ENCODE assay signal across 1 cellular context in the genomic region with DNA sequence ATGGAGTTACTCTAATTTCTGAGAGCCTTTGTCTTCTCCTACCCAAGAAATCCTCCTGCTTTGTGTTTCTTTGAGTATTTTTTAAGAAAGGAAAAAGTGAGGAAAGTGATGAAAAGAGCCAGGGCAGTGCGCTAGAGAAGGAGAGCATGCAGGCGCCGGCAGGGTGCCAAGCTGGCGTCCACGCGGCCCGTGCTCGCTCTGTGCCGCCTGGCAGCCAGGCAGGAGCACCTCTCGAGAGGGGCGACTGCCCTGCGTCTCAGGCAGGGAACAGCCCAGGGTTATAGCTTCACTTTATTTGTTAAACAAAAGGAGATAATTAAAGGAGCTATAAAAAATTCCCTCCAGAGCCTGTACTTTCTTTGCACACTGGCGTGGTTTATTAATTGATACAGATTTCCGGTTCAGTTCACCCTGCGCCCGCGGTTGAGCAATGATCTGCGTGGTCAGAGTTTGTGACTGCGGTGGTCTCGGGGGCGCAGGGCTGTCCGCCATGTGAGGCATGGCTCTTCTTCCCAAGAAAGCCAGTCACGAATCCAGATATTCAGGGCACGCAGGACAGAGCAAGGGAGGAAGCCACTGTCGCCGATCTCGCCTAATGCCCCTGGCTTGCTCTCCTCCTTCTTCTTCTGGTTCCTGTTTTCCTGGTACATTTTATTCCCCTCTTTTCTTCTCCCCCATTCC.
TF ChIP-seq lines count a peak whose summit lies in the region.

No MANE protein-coding gene starts in this region.

TF ChIP-seq in WTC11, 78 proteins besides CTCF, POLR2A, EP300 and RAD21 (continued from another document):
- TF ChIP-seq SMAD4 (CRISPR knock-in tag; IDR thresholded peaks at IDR 0.05) (no peak), NFATC4 (CRISPR knock-in tag; IDR thresholded peaks at IDR 0.05) (no peak), ETV6 (CRISPR knock-in tag; IDR thresholded peaks at IDR 0.05) (no peak), ZBTB21 (CRISPR knock-in tag; IDR thresholded peaks at IDR 0.05; ENCODE audit: borderline replicate concordance) (no peak), ZNF317 (CRISPR knock-in tag; IDR thresholded peaks at IDR 0.05; ENCODE audit: borderline replicate concordance, low read depth) (no peak), MXD4 (CRISPR knock-in tag; IDR thresholded peaks at IDR 0.05; ENCODE audit: borderline replicate concordance) (no peak)
- TF ChIP-seq, protein P1, sequence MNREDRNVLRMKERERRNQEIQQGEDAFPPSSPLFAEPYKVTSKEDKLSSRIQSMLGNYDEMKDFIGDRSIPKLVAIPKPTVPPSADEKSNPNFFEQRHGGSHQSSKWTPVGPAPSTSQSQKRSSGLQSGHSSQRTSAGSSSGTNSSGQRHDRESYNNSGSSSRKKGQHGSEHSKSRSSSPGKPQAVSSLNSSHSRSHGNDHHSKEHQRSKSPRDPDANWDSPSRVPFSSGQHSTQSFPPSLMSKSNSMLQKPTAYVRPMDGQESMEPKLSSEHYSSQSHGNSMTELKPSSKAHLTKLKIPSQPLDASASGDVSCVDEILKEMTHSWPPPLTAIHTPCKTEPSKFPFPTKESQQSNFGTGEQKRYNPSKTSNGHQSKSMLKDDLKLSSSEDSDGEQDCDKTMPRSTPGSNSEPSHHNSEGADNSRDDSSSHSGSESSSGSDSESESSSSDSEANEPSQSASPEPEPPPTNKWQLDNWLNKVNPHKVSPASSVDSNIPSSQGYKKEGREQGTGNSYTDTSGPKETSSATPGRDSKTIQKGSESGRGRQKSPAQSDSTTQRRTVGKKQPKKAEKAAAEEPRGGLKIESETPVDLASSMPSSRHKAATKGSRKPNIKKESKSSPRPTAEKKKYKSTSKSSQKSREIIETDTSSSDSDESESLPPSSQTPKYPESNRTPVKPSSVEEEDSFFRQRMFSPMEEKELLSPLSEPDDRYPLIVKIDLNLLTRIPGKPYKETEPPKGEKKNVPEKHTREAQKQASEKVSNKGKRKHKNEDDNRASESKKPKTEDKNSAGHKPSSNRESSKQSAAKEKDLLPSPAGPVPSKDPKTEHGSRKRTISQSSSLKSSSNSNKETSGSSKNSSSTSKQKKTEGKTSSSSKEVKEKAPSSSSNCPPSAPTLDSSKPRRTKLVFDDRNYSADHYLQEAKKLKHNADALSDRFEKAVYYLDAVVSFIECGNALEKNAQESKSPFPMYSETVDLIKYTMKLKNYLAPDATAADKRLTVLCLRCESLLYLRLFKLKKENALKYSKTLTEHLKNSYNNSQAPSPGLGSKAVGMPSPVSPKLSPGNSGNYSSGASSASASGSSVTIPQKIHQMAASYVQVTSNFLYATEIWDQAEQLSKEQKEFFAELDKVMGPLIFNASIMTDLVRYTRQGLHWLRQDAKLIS (CRISPR knock-in tag; IDR thresholded peaks at IDR 0.05; ENCODE audit: borderline replicate concordance): no peak
